ENCODE assay signal across 9 cellular contexts in the genomic region with DNA sequence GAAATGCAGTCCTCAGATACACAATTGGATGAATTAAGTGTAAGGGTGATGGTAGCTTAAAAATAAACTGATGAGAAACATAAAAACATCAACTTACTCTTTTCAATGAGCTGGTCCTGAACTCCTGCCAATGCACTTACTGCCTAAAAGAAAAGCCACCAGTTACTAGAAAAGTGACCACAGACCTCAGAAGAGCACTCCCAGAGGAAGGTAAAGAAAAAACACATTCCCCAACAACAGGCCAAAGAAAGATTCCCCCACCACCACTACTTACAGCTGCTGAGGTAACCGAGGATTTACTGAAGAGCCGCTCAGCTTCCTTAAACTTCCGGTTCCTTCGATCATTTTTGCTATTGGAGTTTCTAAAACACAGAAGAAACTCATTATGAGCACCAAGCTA. TPM values are rescaled to one million over a fixed set of nuclear protein-coding genes. Genes with fewer than 3 reads are reported as not detected.
DNase-seq lines count a peak whose midpoint lies in the region; ATAC-seq and TF ChIP-seq lines count a peak whose summit lies in the region.
"Had no signal": no experiment of that assay in that cellular context is flagged by ENCODE, and none has a peak within 500 bp of the region (broad histone marks: within the 10 kb centered on the region; RNA-seq: fewer than 3 reads in every experiment).

No MANE protein-coding gene starts in this region.

- H3K27me3 ChIP-seq in Loucy (ENCODE audit: insufficient read depth, low read length, poor library complexity, severe bottlenecking) = no peaks in the 10 kb centered on the region

- TF ChIP-seq CTCF in Loucy (conservative IDR thresholded peaks at IDR 0.05; ENCODE audit: low read length) = peak; percentile 59
- TF ChIP-seq CTCF in osteocyte (IDR thresholded peaks at IDR 0.05) = peak; percentile 24

- H3K36me3 ChIP-seq in Loucy (ENCODE audit: insufficient read depth, low read length) = peaks cover 34% of the 10 kb centered on the region; the same call in 1 of the 2 replicates

- ATAC-seq in activated T-helper 17 cell treated with anti-CD3 and anti-CD28 coated beads, Interleukin-2, amount 50 U/mL, for 72 hours (replicated peaks) = no peak
- no peak for ATAC-seq in HG03439 (IDR thresholded peaks at IDR 0.05; ENCODE audit: unreplicated experiment)

- H3K4me3 Mint-ChIP-seq in activated T-helper 17 cell treated with anti-CD3 and anti-CD28 coated beads, Interleukin-2, amount 50 U/mL, for 72 hours = no peak overlapping the region
- no peak overlapping the region for H3K4me3 Mint-ChIP-seq in osteocyte (ENCODE audit: unreplicated experiment)

- H3K9ac ChIP-seq in Loucy (ENCODE audit: low read depth, low read length, poor library complexity, severe bottlenecking) = no peak overlapping the region

- peaks cover 23% of the 10 kb centered on the region for H3K4me1 Mint-ChIP-seq in activated T-helper 17 cell treated with anti-CD3 and anti-CD28 coated beads, Interleukin-2, amount 50 U/mL, for 72 hours
- peaks cover 6% of the 10 kb centered on the region for H3K4me1 Mint-ChIP-seq in osteocyte (ENCODE audit: unreplicated experiment)

- H3F3A ChIP-seq in Loucy (ENCODE audit: low read depth) = no peaks in the 10 kb centered on the region

- peak; percentile 30 for DNase-seq in SIG-M5 treated with dmso at 0.1 percent for 504 hours (lab: John Stamatoyannopoulos, UW; ENCODE audit: unreplicated experiment)
- DNase-seq in SIG-M5 (lab: John Stamatoyannopoulos, UW) = no peak
- DNase-seq in osteocyte (ENCODE audit: extremely low spot score, unreplicated experiment) = no peak
- DNase-seq in nucleus accumbens (lab: John Stamatoyannopoulos, UW) = no peak
- DNase-seq in activated CD8-positive, alpha-beta memory T cell treated with anti-CD3 and anti-CD28 coated beads, Interleukin-2, amount 50 U/mL, for 48 hours = no peak
- DNase-seq: activated effector memory CD4-positive, alpha-beta T cell treated with anti-CD3 and anti-CD28 coated beads, Interleukin-2, amount 50 U/mL, for 16 hours had no signal

- peaks cover 32% of the 10 kb centered on the region for H3K4me1 ChIP-seq in Loucy (ENCODE audit: insufficient read depth, low read length, poor library complexity, severe bottlenecking)

- H3K9me2 ChIP-seq in Loucy (replicated peaks; ENCODE audit: low read depth, low read length) = no peaks in the 10 kb centered on the region

- no peaks in the 10 kb centered on the region for H3K9me3 Mint-ChIP-seq in activated T-helper 17 cell treated with anti-CD3 and anti-CD28 coated beads, Interleukin-2, amount 50 U/mL, for 72 hours
- no peaks in the 10 kb centered on the region for H3K9me3 Mint-ChIP-seq in osteocyte (ENCODE audit: unreplicated experiment)

- H3K9me3 ChIP-seq in Loucy (ENCODE audit: insufficient read depth, low read depth, low read length) = no peaks in the 10 kb centered on the region

- peak overlapping the region; percentile 60 for H3K27ac Mint-ChIP-seq in activated T-helper 17 cell treated with anti-CD3 and anti-CD28 coated beads, Interleukin-2, amount 50 U/mL, for 72 hours
- no peak overlapping the region for H3K27ac Mint-ChIP-seq in osteocyte (ENCODE audit: unreplicated experiment)

- no peak overlapping the region for H3K4me2 ChIP-seq in Loucy (ENCODE audit: low read depth, low read length, poor library complexity, severe bottlenecking)

- no peak overlapping the region for H2AFZ ChIP-seq in Loucy (ENCODE audit: low read length)

- peaks cover 96% of the 10 kb centered on the region for H3K36me3 Mint-ChIP-seq in activated T-helper 17 cell treated with anti-CD3 and anti-CD28 coated beads, Interleukin-2, amount 50 U/mL, for 72 hours (ENCODE audit: low read depth)
- peaks cover 34% of the 10 kb centered on the region for H3K36me3 Mint-ChIP-seq in osteocyte (ENCODE audit: unreplicated experiment)

- H3K4me3 ChIP-seq in Loucy (ENCODE audit: low read length, poor library complexity, severe bottlenecking) = no peak overlapping the region

- peaks cover 39% of the 10 kb centered on the region for H4K20me1 ChIP-seq in Loucy (ENCODE audit: insufficient read depth, low read length, poor library complexity, severe bottlenecking)

- H3K79me2 ChIP-seq in Loucy (ENCODE audit: insufficient read depth, low read length) = peaks cover 50% of the 10 kb centered on the region

- H3K27me3 Mint-ChIP-seq in activated T-helper 17 cell treated with anti-CD3 and anti-CD28 coated beads, Interleukin-2, amount 50 U/mL, for 72 hours = no peaks in the 10 kb centered on the region
- no peaks in the 10 kb centered on the region for H3K27me3 Mint-ChIP-seq in osteocyte (ENCODE audit: unreplicated experiment)

RNA-seq across cellular contexts. Expression of gene MEAF6, which starts 5.4 kb away (rescaled TPM):
- 10 to 100 TPM; 53.1 to 56.8 TPM for total RNA-seq in activated T-helper 17 cell treated with anti-CD3 and anti-CD28 coated beads, Interleukin-2, amount 50 U/mL, for 72 hours
- total RNA-seq in osteocyte = 62.3 and 62.9 TPM in 2 replicates

RNA-seq across cellular contexts. Expression of gene ZC3H12A, which starts 34.8 kb away (rescaled TPM):
- 10 to 100 TPM; 40.1 to 73.3 TPM for total RNA-seq in activated T-helper 17 cell treated with anti-CD3 and anti-CD28 coated beads, Interleukin-2, amount 50 U/mL, for 72 hours
- 7.0 and 11.3 TPM in 2 replicates for total RNA-seq in osteocyte

RNA-seq across cellular contexts. Expression of gene SNIP1, which starts 44.9 kb away (rescaled TPM):
- 10 to 100 TPM; 26.3 to 31.9 TPM for total RNA-seq in activated T-helper 17 cell treated with anti-CD3 and anti-CD28 coated beads, Interleukin-2, amount 50 U/mL, for 72 hours
- total RNA-seq in osteocyte = 16.1 and 22.4 TPM in 2 replicates

RNA-seq across cellular contexts. Expression of gene DNALI1, which starts 47.6 kb away (rescaled TPM):
- under 1 TPM in 1 of 2 donors, not detected in 1; 0.37 TPM for total RNA-seq in activated T-helper 17 cell treated with anti-CD3 and anti-CD28 coated beads, Interleukin-2, amount 50 U/mL, for 72 hours
- 9.4 and 10.5 TPM in 2 replicates for total RNA-seq in osteocyte
